In the genomic region with DNA sequence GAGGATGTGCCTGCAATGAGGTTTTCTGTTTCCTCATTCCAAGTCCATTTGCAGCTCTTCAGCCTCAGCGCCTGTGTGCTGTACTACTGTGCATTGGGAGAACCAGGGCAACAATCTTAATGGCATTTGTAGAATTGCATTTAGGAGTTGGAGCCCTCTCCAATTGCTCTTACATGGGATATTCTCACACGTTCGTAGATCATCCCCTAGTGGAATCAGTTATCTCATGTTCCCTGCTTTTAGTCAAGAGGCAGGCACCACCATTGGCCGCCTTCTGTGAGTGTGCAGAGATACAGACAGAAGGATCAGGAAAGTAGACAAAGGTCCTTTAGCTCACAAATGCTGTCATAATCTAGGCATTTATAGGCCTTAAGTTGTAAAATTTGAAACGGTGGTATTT, we compare ENCODE assay signal across 1 cellular context.
TF ChIP-seq lines count a peak whose summit lies in the region.

No MANE protein-coding gene starts in this region.

TF ChIP-seq in H1, 55 proteins besides CTCF, POLR2A, EP300 and RAD21 (continued from another document):
- no peak for TF ChIP-seq SIN3A (conservative IDR thresholded peaks at IDR 0.05 in 1 of 2, IDR thresholded peaks at IDR 0.05 in 1 of 2; ENCODE audit: low read depth in 1 of 2, low read length in 2 of 2)
- TF ChIP-seq SIRT6 (IDR thresholded peaks at IDR 0.05; ENCODE audit: low read length), result no peak
- TF ChIP-seq EGR1 (IDR thresholded peaks at IDR 0.05; ENCODE audit: borderline replicate concordance, low read depth, low read length), result no peak
- TF ChIP-seq RBBP5 (IDR thresholded peaks at IDR 0.05; ENCODE audit: borderline replicate concordance, low read depth, low read length), result no peak
- TF ChIP-seq BACH1 (IDR thresholded peaks at IDR 0.05; ENCODE audit: low read length), result no peak
